Comparison of ENCODE assay signal across 23 cellular contexts in genomic region chr14:79967453-79967852, GRCh38.
"Had no signal": no experiment of that assay in that cellular context is flagged by ENCODE, and none has a peak within 500 bp of the region (broad histone marks: within the 10 kb centered on the region; RNA-seq: fewer than 3 reads in every experiment).

No MANE protein-coding gene starts in this region.

- H3K36me3 Mint-ChIP-seq: activated CD4-positive, alpha-beta memory T cell treated with anti-CD3 and anti-CD28 coated beads for 36 hours; activated naive CD8-positive, alpha-beta T cell had no signal

- DNase-seq: activated CD4-positive, alpha-beta memory T cell treated with anti-CD3 and anti-CD28 coated beads for 36 hours; activated CD4-positive, alpha-beta T cell treated with anti-CD3 and anti-CD28 coated beads, Interleukin-2, amount 10 ng/mL, durations not matched to agents 7 days and 5 days; activated CD4-positive, CD25-positive, alpha-beta regulatory T cell; activated CD8-positive, alpha-beta memory T cell treated with anti-CD3 and anti-CD28 coated beads for 24 hours; activated gamma-delta T cell; activated naive CD4-positive, alpha-beta T cell treated with anti-CD3 and anti-CD28 coated beads for 36 hours; activated T-cell treated with anti-CD3 and anti-CD28 coated beads for 4 hours; activated T-cell treated with anti-CD3 and anti-CD28 coated beads, Interleukin-2, amount 50 U/mL, for 48 hours; amygdala; brain microvascular endothelial cell; Kasumi-1; NCI-H1105 treated with DMSO at 0.1 percent for 48 hours; NCI-H1436 treated with DMSO at 0.1 percent for 48 hours; NCI-H187 treated with DMSO at 0.1 percent for 48 hours; NCI-H2081 treated with DMSO at 0.1 percent for 48 hours; NCI-H524; SHP77 treated with DMSO at 0.1 percent for 48 hours; T-helper 1 cell had no signal

- H3K27me3 Mint-ChIP-seq: activated CD4-positive, alpha-beta memory T cell treated with anti-CD3 and anti-CD28 coated beads for 36 hours; activated CD4-positive, alpha-beta T cell treated with anti-CD3 and anti-CD28 coated beads, Interleukin-2, amount 10 ng/mL, durations not matched to agents 7 days and 5 days; activated naive CD8-positive, alpha-beta T cell; activated T-helper 17 cell treated with anti-CD3 and anti-CD28 coated beads, Interleukin-2, amount 50 U/mL, for 72 hours had no signal

- H3K36me3 ChIP-seq: brain microvascular endothelial cell, cardiac muscle cell had no signal

- H3K27ac ChIP-seq: brain microvascular endothelial cell, cardiac muscle cell, SK-N-MC, VCaP had no signal

- H3K4me1 Mint-ChIP-seq: activated CD4-positive, alpha-beta T cell treated with anti-CD3 and anti-CD28 coated beads, Interleukin-2, amount 10 ng/mL, durations not matched to agents 7 days and 5 days; activated T-helper 17 cell treated with anti-CD3 and anti-CD28 coated beads, Interleukin-2, amount 50 U/mL, for 72 hours had no signal

- H3K4me3 ChIP-seq: cardiac muscle cell, SK-N-MC had no signal

- H3K27ac Mint-ChIP-seq: activated CD4-positive, alpha-beta memory T cell treated with anti-CD3 and anti-CD28 coated beads for 36 hours; activated CD4-positive, alpha-beta T cell treated with anti-CD3 and anti-CD28 coated beads, Interleukin-2, amount 10 ng/mL, durations not matched to agents 7 days and 5 days; activated naive CD4-positive, alpha-beta T cell treated with anti-CD3 and anti-CD28 coated beads for 36 hours; activated naive CD8-positive, alpha-beta T cell; activated T-helper 17 cell treated with anti-CD3 and anti-CD28 coated beads, Interleukin-2, amount 50 U/mL, for 72 hours had no signal

- H3K27me3 ChIP-seq: brain microvascular endothelial cell, cardiac muscle cell had no signal

- H3K4me3 Mint-ChIP-seq: activated CD4-positive, alpha-beta memory T cell treated with anti-CD3 and anti-CD28 coated beads for 36 hours; activated CD4-positive, alpha-beta T cell treated with anti-CD3 and anti-CD28 coated beads, Interleukin-2, amount 10 ng/mL, durations not matched to agents 7 days and 5 days; activated naive CD4-positive, alpha-beta T cell treated with anti-CD3 and anti-CD28 coated beads for 36 hours; activated naive CD8-positive, alpha-beta T cell; activated T-helper 17 cell treated with anti-CD3 and anti-CD28 coated beads, Interleukin-2, amount 50 U/mL, for 72 hours had no signal

- ATAC-seq: activated T-helper 17 cell treated with anti-CD3 and anti-CD28 coated beads, Interleukin-2, amount 50 U/mL, for 72 hours had no signal
